ENCODE assay signal across 12 cellular contexts in the genomic region with DNA sequence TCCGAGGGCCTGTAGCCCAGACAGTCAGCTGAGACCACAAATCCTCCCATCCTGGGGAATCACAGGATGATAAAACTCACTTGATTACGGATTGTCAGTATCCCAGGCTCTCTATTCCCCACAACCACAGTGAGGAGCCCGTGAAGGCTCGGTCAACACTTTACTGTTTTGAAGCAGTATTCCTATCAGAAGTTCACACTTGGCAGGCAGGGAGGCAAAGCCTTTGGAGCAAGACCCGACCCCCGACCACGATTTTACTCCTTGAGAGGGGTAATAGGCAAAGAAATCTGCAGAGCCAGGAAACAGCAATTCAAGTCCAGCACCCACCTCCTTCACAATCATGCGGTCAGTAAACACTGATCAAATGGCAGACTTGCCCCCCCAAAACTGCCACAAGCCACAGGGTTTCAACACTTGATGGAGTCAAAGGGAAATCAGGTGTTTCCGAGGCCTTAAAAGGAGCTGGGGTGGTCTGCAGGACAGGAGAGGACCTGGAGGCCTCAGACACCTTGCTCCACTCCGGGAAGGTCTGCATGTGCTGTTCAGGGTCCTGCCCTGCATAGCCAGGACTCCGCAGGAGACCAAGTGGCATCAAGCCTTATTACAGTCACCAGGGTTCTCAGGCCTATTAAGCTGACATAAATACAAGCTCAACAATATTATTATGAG. TPM values are rescaled to one million over a fixed set of nuclear protein-coding genes. Genes with fewer than 3 reads are reported as not detected.
A peak's percentile ranks its signal among the peaks of the same experiment; 100 is the strongest.
DNase-seq lines count a peak whose midpoint lies in the region; ATAC-seq and TF ChIP-seq lines count a peak whose summit lies in the region.
"Had no signal": no experiment of that assay in that cellular context is flagged by ENCODE, and none has a peak within 500 bp of the region (broad histone marks: within the 10 kb centered on the region; RNA-seq: fewer than 3 reads in every experiment).

No MANE protein-coding gene starts in this region.

- no peaks in the 10 kb centered on the region for H3K36me3 ChIP-seq in ascending aorta
- no peaks in the 10 kb centered on the region for H3K36me3 ChIP-seq in right lobe of liver
- no peaks in the 10 kb centered on the region for H3K36me3 ChIP-seq in stomach
- no peaks in the 10 kb centered on the region for H3K36me3 ChIP-seq in H7 (replicated peaks; ENCODE audit: control insufficient read depth, insufficient read depth, low read length)

- DNase-seq in HL-60 (ENCODE audit: low read depth in 1 of 2, low spot score in 1 of 2) (peak in 1 of 2 experiments; percentile 43), ascending aorta (ENCODE audit: low spot score in 2 of 2) (no peak), right lobe of liver (peak in 1 of 3 donors; percentile 34), stomach (no peak), H7 (no peak)
- DNase-seq: DMS 273 treated with DMSO at 0.1 percent for 48 hours, left colon, NCI-H446 had no signal

- no peak for TF ChIP-seq CTCF in HL-60 (IDR thresholded peaks at IDR 0.05; ENCODE audit: insufficient read depth, low read length)
- TF ChIP-seq CTCF in ascending aorta (IDR thresholded peaks at IDR 0.05), result no peak
- no peak for TF ChIP-seq CTCF in right lobe of liver (IDR thresholded peaks at IDR 0.05)
- TF ChIP-seq CTCF in stomach (IDR thresholded peaks at IDR 0.05), result no peak

- no peak for TF ChIP-seq EP300 in stomach (IDR thresholded peaks at IDR 0.05)

- H3K27me3 ChIP-seq in HL-60 (ENCODE audit: insufficient read depth, poor library complexity, severe bottlenecking) (no peaks in the 10 kb centered on the region), ascending aorta (no peaks in the 10 kb centered on the region), right lobe of liver (no peaks in the 10 kb centered on the region), stomach (no peaks in the 10 kb centered on the region), H7 (ENCODE audit: control insufficient read depth, insufficient read depth, low read length) (no peaks in the 10 kb centered on the region)

- no peaks in the 10 kb centered on the region for H3K9me3 ChIP-seq in ascending aorta
- no peaks in the 10 kb centered on the region for H3K9me3 ChIP-seq in right lobe of liver
- H3K9me3 ChIP-seq in stomach, result no peaks in the 10 kb centered on the region

- 55% methylated on average over 3 of the region's 11 CpGs for WGBS in right lobe of liver (ENCODE audit: insufficient coverage, low coverage, low lambda C conversion rate, missing lambda C conversion rate)
- 75 to 87% (median 83%) methylated on average over 9 to 11 of the region's 11 CpGs for WGBS in stomach, 5 donors

- peak overlapping the region; percentile 77 for H3K27ac ChIP-seq in HL-60 (replicated peaks)
- H3K27ac ChIP-seq in ascending aorta, result peak overlapping the region; percentile 50 to 66
- H3K27ac ChIP-seq in right lobe of liver, result peak overlapping the region in 2 of 3 donors; percentile 52 to 63
- peak overlapping the region in 3 of 5 donors; percentile 57 to 70 (median 63) for H3K27ac ChIP-seq in stomach

- H3K4me3 ChIP-seq in HL-60 (replicated peaks; ENCODE audit: insufficient read depth, low read length), result no peak overlapping the region
- no peak overlapping the region for H3K4me3 ChIP-seq in ascending aorta
- no peak overlapping the region for H3K4me3 ChIP-seq in right lobe of liver
- no peak overlapping the region for H3K4me3 ChIP-seq in stomach
- no peak overlapping the region for H3K4me3 ChIP-seq in H7 (ENCODE audit: insufficient read depth, low read depth, low read length)

- no peak for TF ChIP-seq POLR2A in right lobe of liver (IDR thresholded peaks at IDR 0.05)
- TF ChIP-seq POLR2A in stomach (IDR thresholded peaks at IDR 0.05), result no peak

- H3K4me1 ChIP-seq in ascending aorta, result peaks cover 11 to 22% of the 10 kb centered on the region in 2 donors
- H3K4me1 ChIP-seq in right lobe of liver, result peaks cover 0 to 8% (median 0%) of the 10 kb centered on the region in 4 donors
- peaks cover 31 to 74% (median 54%) of the 10 kb centered on the region in 4 donors for H3K4me1 ChIP-seq in stomach

- ATAC-seq in right lobe of liver (no peak), HG03469 (IDR thresholded peaks at IDR 0.05; ENCODE audit: unreplicated experiment) (no peak), GM21515 (IDR thresholded peaks at IDR 0.05; ENCODE audit: unreplicated experiment) (no peak), GM21367 (IDR thresholded peaks at IDR 0.05; ENCODE audit: unreplicated experiment) (no peak)
- ATAC-seq: activated CD4-positive, CD25-positive, alpha-beta regulatory T cell treated with anti-CD3 and anti-CD28 coated beads, Interleukin-2, amount 50 U/mL, for 24 hours; left colon had no signal

- intact Hi-C loops in ascending aorta (cut with DNase I) (no loop called here), right lobe of liver (cut with DNase I) (no loop called here), stomach (cut with DNase I; ENCODE audit: low total_unique reads) (no loop called here)

RNA-seq across cellular contexts. Expression of a gene that starts 25.2 kb away (rescaled TPM):
- total RNA-seq in ascending aorta (29.1 TPM), right lobe of liver (10 to 100 TPM in 3 of 6 experiments, 1 to 10 TPM in 3; 6.3 to 14.9 (median 9.8) TPM), stomach (10 to 100 TPM in 4 of 5 donors, 1 to 10 TPM in 1; 6.4 to 32.6 (median 20.4) TPM)
- polyA plus RNA-seq in stomach, result 10 to 100 TPM in 1 of 3 donors, 1 to 10 TPM in 2; 5.9 to 15.8 (median 6.3) TPM
- 34.3 and 42.2 TPM in 2 replicates for total RNA-seq in H7 (2014; rRNA removed; shearing (Covaris generic))
